Comparison of ENCODE assay signal across 13 cellular contexts in the genomic region with DNA sequence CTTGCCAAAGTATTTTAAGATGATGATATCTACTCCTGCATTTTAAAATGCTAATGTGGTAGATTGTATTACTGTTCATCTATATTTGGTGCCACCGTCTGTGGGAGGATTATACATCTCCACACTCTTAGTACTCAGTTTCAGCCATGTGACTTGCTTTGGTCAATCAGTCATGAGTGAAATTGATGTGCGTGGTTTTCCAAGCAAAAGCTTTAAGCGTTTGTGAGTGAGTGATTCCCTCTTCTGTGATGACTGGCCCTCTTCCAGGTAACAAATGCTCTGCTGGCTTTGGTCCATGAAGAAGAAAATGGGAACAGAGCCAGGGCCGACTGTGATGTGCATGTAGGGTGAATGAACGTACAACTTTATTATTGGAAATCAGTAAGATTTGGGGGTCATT.
DNase-seq lines count a peak whose midpoint lies in the region; ATAC-seq, FAIRE-seq and TF ChIP-seq lines count a peak whose summit lies in the region.
"Had no signal": no experiment of that assay in that cellular context is flagged by ENCODE, and none has a peak within 500 bp of the region (broad histone marks: within the 10 kb centered on the region; RNA-seq: fewer than 3 reads in every experiment).

No MANE protein-coding gene starts in this region.

- H3K27ac ChIP-seq in breast epithelium (no peak overlapping the region), K562 (ENCODE audit: extremely low read depth, low read depth, low read length) (no peak overlapping the region), prostate gland (no peak overlapping the region)
- H3K27ac ChIP-seq: C4-2B, heart left ventricle, SJSA1 had no signal

- WGBS in K562 (ENCODE audit: insufficient coverage, low coverage, missing lambda C conversion rate): 12% methylated on average over 5 of the region's 5 CpGs
- WGBS in prostate gland: 54% methylated on average over 5 of the region's 5 CpGs

- no peak overlapping the region for H3K27ac Mint-ChIP-seq in MCF 10A (ENCODE audit: low read depth, unreplicated experiment)
- no peak overlapping the region for H3K27ac Mint-ChIP-seq in activated T-helper 2 cell treated with anti-CD3 and anti-CD28 coated beads, Interferon-gamma antibody, Interleukin-2, Interleukin-4, amounts not matched to agents 10 μg/mL and 5 μg/mL and 100 μg/mL, durations not matched to agents 14 hours and 24 hours and 36 hours

- FAIRE-seq in K562 (lab: Jason Lieb, UNC): no peak
- FAIRE-seq: colon had no signal

- no peak overlapping the region for H3K4me3 ChIP-seq in breast epithelium
- H3K4me3 ChIP-seq in K562: no peak overlapping the region
- no peak overlapping the region for H3K4me3 ChIP-seq in prostate gland
- H3K4me3 ChIP-seq: heart left ventricle, SJSA1 had no signal

- TF ChIP-seq POLR2A in breast epithelium (IDR thresholded peaks at IDR 0.05) (no peak), K562 (conservative IDR thresholded peaks at IDR 0.05) (no peak), prostate gland (IDR thresholded peaks at IDR 0.05) (no peak)

- no peak for ATAC-seq in K562
- ATAC-seq: heart left ventricle had no signal

- intact Hi-C loops in MCF 10A (cut with micrococcal nuclease) (no loop called here), breast epithelium (cut with DNase I; ENCODE audit: low total_unique reads) (no loop called here), K562 (cut with micrococcal nuclease) (no loop called here), prostate gland (cut with DNase I) (no loop called here)
- intact Hi-C loops in activated T-helper 2 cell treated with anti-CD3 and anti-CD28 coated beads, Interferon-gamma antibody, Interleukin-2, Interleukin-4, amounts not matched to agents 10 μg/mL and 5 μg/mL and 100 μg/mL, durations not matched to agents 14 hours and 24 hours and 36 hours (cut with micrococcal nuclease): no loop called here

- peaks cover 8% of the 10 kb centered on the region for H3K4me1 Mint-ChIP-seq in MCF 10A (ENCODE audit: insufficient read depth, unreplicated experiment)
- H3K4me1 Mint-ChIP-seq in activated T-helper 2 cell treated with anti-CD3 and anti-CD28 coated beads, Interferon-gamma antibody, Interleukin-2, Interleukin-4, amounts not matched to agents 10 μg/mL and 5 μg/mL and 100 μg/mL, durations not matched to agents 14 hours and 24 hours and 36 hours (ENCODE audit: low read depth): no peaks in the 10 kb centered on the region

- H4K20me1 ChIP-seq in K562 (replicated peaks; ENCODE audit: control insufficient read depth, insufficient read depth, low read length): no peaks in the 10 kb centered on the region

- H3K9me1 ChIP-seq in K562 (ENCODE audit: control insufficient read depth, insufficient read depth, low read length): no peaks in the 10 kb centered on the region

- BruUV-seq in MCF 10A (replicated peaks; lab: Mats Ljungman, UMichigan) (no TSS peak), K562 (replicated peaks; lab: Mats Ljungman, UMichigan) (no TSS peak)

- H3K4me2 ChIP-seq in K562 (ENCODE audit: insufficient read depth, low read length): no peak overlapping the region

- H3K36me3 ChIP-seq in breast epithelium (no peaks in the 10 kb centered on the region), K562 (ENCODE audit: control insufficient read depth, insufficient read depth, low read length) (no peaks in the 10 kb centered on the region), prostate gland (no peaks in the 10 kb centered on the region)
- H3K36me3 ChIP-seq: heart left ventricle, SJSA1 had no signal

- H3K27me3 Mint-ChIP-seq in MCF 10A (ENCODE audit: insufficient read depth, unreplicated experiment): no peaks in the 10 kb centered on the region
- H3K27me3 Mint-ChIP-seq in activated T-helper 2 cell treated with anti-CD3 and anti-CD28 coated beads, Interferon-gamma antibody, Interleukin-2, Interleukin-4, amounts not matched to agents 10 μg/mL and 5 μg/mL and 100 μg/mL, durations not matched to agents 14 hours and 24 hours and 36 hours (ENCODE audit: low read depth): peaks cover 12% of the 10 kb centered on the region

- in situ Hi-C loops in K562 (cut with MboI): no loop called here

- no peaks in the 10 kb centered on the region for H3K79me2 ChIP-seq in K562 (ENCODE audit: control insufficient read depth, insufficient read depth, low read length)

- TF ChIP-seq EP300 in K562 (IDR thresholded peaks at IDR 0.05; ENCODE audit: low read length): no peak

- H2AFZ ChIP-seq in K562 (ENCODE audit: low read depth, low read length): no peak overlapping the region

- H3K9ac ChIP-seq in K562 (ENCODE audit: insufficient read depth in 1 of 2, low read depth in 2 of 2, low read length in 2 of 2): no peak overlapping the region

- H3K36me3 Mint-ChIP-seq in MCF 10A (ENCODE audit: insufficient read depth, unreplicated experiment): no peaks in the 10 kb centered on the region
- H3K36me3 Mint-ChIP-seq in activated T-helper 2 cell treated with anti-CD3 and anti-CD28 coated beads, Interferon-gamma antibody, Interleukin-2, Interleukin-4, amounts not matched to agents 10 μg/mL and 5 μg/mL and 100 μg/mL, durations not matched to agents 14 hours and 24 hours and 36 hours (ENCODE audit: low read depth): no peaks in the 10 kb centered on the region

- H3K9me3 ChIP-seq in breast epithelium: no peaks in the 10 kb centered on the region
- H3K9me3 ChIP-seq in K562 (replicated peaks; ENCODE audit: control insufficient read depth, insufficient read depth, low read depth, low read length): no peaks in the 10 kb centered on the region
- H3K9me3 ChIP-seq in prostate gland: no peaks in the 10 kb centered on the region
- H3K9me3 ChIP-seq: heart left ventricle, SJSA1 had no signal

- H3K4me3 Mint-ChIP-seq in MCF 10A (ENCODE audit: unreplicated experiment): no peak overlapping the region
- no peak overlapping the region for H3K4me3 Mint-ChIP-seq in activated T-helper 2 cell treated with anti-CD3 and anti-CD28 coated beads, Interferon-gamma antibody, Interleukin-2, Interleukin-4, amounts not matched to agents 10 μg/mL and 5 μg/mL and 100 μg/mL, durations not matched to agents 14 hours and 24 hours and 36 hours (ENCODE audit: low read depth)

- no peaks in the 10 kb centered on the region for H3K9me3 Mint-ChIP-seq in MCF 10A (ENCODE audit: unreplicated experiment)
- no peaks in the 10 kb centered on the region for H3K9me3 Mint-ChIP-seq in activated T-helper 2 cell treated with anti-CD3 and anti-CD28 coated beads, Interferon-gamma antibody, Interleukin-2, Interleukin-4, amounts not matched to agents 10 μg/mL and 5 μg/mL and 100 μg/mL, durations not matched to agents 14 hours and 24 hours and 36 hours

- POLR2A ChIA-PET in MCF 10A (lab: Yijun Ruan, JAX): no interaction called here
- POLR2A ChIA-PET in K562 (lab: Yijun Ruan, JAX): no interaction called here

- H3K4me1 ChIP-seq in breast epithelium (no peaks in the 10 kb centered on the region), K562 (replicated peaks in 1 of 2; ENCODE audit: control insufficient read depth in 2 of 2, insufficient read depth in 2 of 2, low read length in 2 of 2) (peaks cover 8 to 34% of the 10 kb centered on the region in 2 experiments), prostate gland (replicated peaks) (no peaks in the 10 kb centered on the region)
- H3K4me1 ChIP-seq: heart left ventricle, SJSA1 had no signal

- no peak for TF ChIP-seq CTCF in MCF 10A (IDR thresholded peaks at IDR 0.05; ENCODE audit: unreplicated experiment)
- TF ChIP-seq CTCF in breast epithelium (IDR thresholded peaks at IDR 0.05): no peak
- TF ChIP-seq CTCF in K562 (IDR thresholded peaks at IDR 0.05 in 2 of 3, conservative IDR thresholded peaks at IDR 0.05 in 1 of 3; ENCODE audit: insufficient read depth in 2 of 3, low read depth in 1 of 3, low read length in 3 of 3): no peak
- no peak for TF ChIP-seq CTCF in prostate gland (IDR thresholded peaks at IDR 0.05)

- CTCF ChIA-PET in MCF 10A (lab: Yijun Ruan, JAX): no interaction called here
- CTCF ChIA-PET in K562 (lab: Yijun Ruan, JAX; ENCODE audit: low intra/inter-chr PET ratio): no interaction called here

- H3K27me3 ChIP-seq in breast epithelium (no peaks in the 10 kb centered on the region), K562 (ENCODE audit: control insufficient read depth in 2 of 2, insufficient read depth in 2 of 2, low read length in 2 of 2) (no peaks in the 10 kb centered on the region), prostate gland (replicated peaks; ENCODE audit: insufficient read depth) (no peaks in the 10 kb centered on the region)
- H3K27me3 ChIP-seq: heart left ventricle, SJSA1 had no signal

- TF ChIP-seq RAD21 in K562 (CRISPR knock-in tag; conservative IDR thresholded peaks at IDR 0.05 in 1 of 2, IDR thresholded peaks at IDR 0.05 in 1 of 2): no peak

- DNase-seq in MCF 10A (ENCODE audit: unreplicated experiment) (peak; percentile 67), breast epithelium (ENCODE audit: low spot score in 2 of 2) (no peak), NCI-H1105 treated with DMSO at 0.1 percent for 48 hours (lab: John Stamatoyannopoulos, UW) (peak; percentile 92), K562 (ENCODE audit: extremely low read depth in 1 of 4, low spot score in 3 of 4) (peak in 1 of 4 experiments; percentile 29), prostate gland (ENCODE audit: low spot score) (no peak), OCI-M2 (lab: John Stamatoyannopoulos, UW; ENCODE audit: unreplicated experiment) (no peak)
- no peak for DNase-seq in activated effector memory CD4-positive, alpha-beta T cell treated with Interleukin-2 at 50 U/mL for 16 hours
- no peak for DNase-seq in activated T-helper 2 cell treated with anti-CD3 and anti-CD28 coated beads, Interferon-gamma antibody, Interleukin-2, Interleukin-4, amounts not matched to agents 10 μg/mL and 5 μg/mL and 100 μg/mL, durations not matched to agents 14 hours and 24 hours and 36 hours (ENCODE audit: low spot score)
- DNase-seq: heart left ventricle, KBM-7 had no signal

TF ChIP-seq in K562, 482 proteins besides CTCF, POLR2A, EP300 and RAD21 (continues in another document):
- TF ChIP-seq JUN (IDR thresholded peaks at IDR 0.05; ENCODE audit: borderline replicate concordance, low read depth, low read length) (no peak), JUN (CRISPR knock-in tag; IDR thresholded peaks at IDR 0.05; ENCODE audit: borderline replicate concordance) (no peak), MEIS2 (IDR thresholded peaks at IDR 0.05; ENCODE audit: partially characterized antibody) (peak; percentile 31), FOXA3 (CRISPR knock-in tag; conservative IDR thresholded peaks at IDR 0.05 in 1 of 2, IDR thresholded peaks at IDR 0.05 in 1 of 2) (no peak), TEAD1 (CRISPR knock-in tag; IDR thresholded peaks at IDR 0.05) (0 out of 4 replicates have a peak, but pooled peaks of 1 of the 2 experiments have one; percentile 18), RBBP5 (IDR thresholded peaks at IDR 0.05; ENCODE audit: borderline replicate concordance, insufficient read depth, low read length, poor library complexity, severe bottlenecking) (no peak), NFIC (IDR thresholded peaks at IDR 0.05) (peak; percentile 71), EWSR1 (IDR thresholded peaks at IDR 0.05; ENCODE audit: borderline replicate concordance, low read depth, partially characterized antibody) (no peak)

Comparison
In these comparisons a context has a peak if more than half of its experiments do, and no peak if none do; other contexts are left out.
1. DNase-seq: peak in MCF 10A (single experiment) and NCI-H1105 treated with DMSO at 0.1 percent for 48 hours (single experiment); none in breast epithelium (0 of 2), activated effector memory CD4-positive, alpha-beta T cell treated with Interleukin-2 at 50 U/mL for 16 hours (single experiment), prostate gland (single experiment), OCI-M2 (single experiment) and activated T-helper 2 cell treated with anti-CD3 and anti-CD28 coated beads, Interferon-gamma antibody, Interleukin-2, Interleukin-4, amounts not matched to agents 10 μg/mL and 5 μg/mL and 100 μg/mL, durations not matched to agents 14 hours and 24 hours and 36 hours (single experiment).